8 cellular contexts compared by ENCODE assay signal in genomic region chr3:17151598-17152373, GRCh38.
A peak's percentile ranks its signal among the peaks of the same experiment; 100 is the strongest.
DNase-seq lines count a peak whose midpoint lies in the region; ATAC-seq and TF ChIP-seq lines count a peak whose summit lies in the region.

No MANE protein-coding gene starts in this region.

- H3K27ac Mint-ChIP-seq in effector memory CD8-positive, alpha-beta T cell: peak overlapping the region; percentile 92

- no peaks in the 10 kb centered on the region for H3K9me3 Mint-ChIP-seq in effector memory CD8-positive, alpha-beta T cell

- H3K27me3 ChIP-seq in uterus: no peaks in the 10 kb centered on the region

- H3K36me3 ChIP-seq in uterus: no peaks in the 10 kb centered on the region

- no peaks in the 10 kb centered on the region for H3K4me1 ChIP-seq in uterus

- no peak overlapping the region for H3K27ac ChIP-seq in uterus

- H3K4me3 Mint-ChIP-seq in effector memory CD8-positive, alpha-beta T cell: peak overlapping the region; percentile 71 to 75

- H3K9me3 ChIP-seq in uterus: peaks cover 0 to 7% of the 10 kb centered on the region in 2 donors

- H3K27me3 Mint-ChIP-seq in effector memory CD8-positive, alpha-beta T cell: no peaks in the 10 kb centered on the region

- no peak for TF ChIP-seq CTCF in uterus (IDR thresholded peaks at IDR 0.05)

- peak; percentile 98 for ATAC-seq in GM18909 (IDR thresholded peaks at IDR 0.05; ENCODE audit: poor library complexity, unreplicated experiment)
- peak; percentile 96 for ATAC-seq in HG03066 (IDR thresholded peaks at IDR 0.05; ENCODE audit: low read depth, unreplicated experiment)
- peak; percentile 87 for ATAC-seq in effector memory CD8-positive, alpha-beta T cell (replicated peaks)

- intact Hi-C loops in uterus (cut with DNase I; ENCODE audit: low total_unique reads): no loop called here

- H3K4me3 ChIP-seq in uterus: no peak overlapping the region

- DNase-seq in activated CD4-positive, CD25-positive, alpha-beta regulatory T cell treated with anti-CD3 and anti-CD28 coated beads, Interleukin-2, amount 50 U/mL, for 72 hours: peak; percentile 76
- DNase-seq in effector memory CD8-positive, alpha-beta T cell: peak; percentile 79 to 80 (median 79)
- DNase-seq in stimulated activated CD8-positive, alpha-beta memory T cell treated with anti-CD3 and anti-CD28 coated beads, Interleukin-7, amount 100 ng/mL, for 1 hour (ENCODE audit: low read depth in 2 of 2): peak; percentile 57 to 72
- DNase-seq in NCI-H748 (lab: John Stamatoyannopoulos, UW; ENCODE audit: unreplicated experiment) (no peak), uterus (no peak), LoVo (ENCODE audit: low spot score) (no peak)

- TF ChIP-seq POLR2A in uterus (IDR thresholded peaks at IDR 0.05): no peak

- H3K36me3 Mint-ChIP-seq in effector memory CD8-positive, alpha-beta T cell (ENCODE audit: insufficient read depth): peaks cover 17% of the 10 kb centered on the region

- H3K4me1 Mint-ChIP-seq in effector memory CD8-positive, alpha-beta T cell (ENCODE audit: low read depth in 2 of 2): peaks cover 30 to 55% of the 10 kb centered on the region in 2 donors

Comparison
In these comparisons a context has a peak if more than half of its experiments do, and no peak if none do; other contexts are left out.
1. DNase-seq: peak in activated CD4-positive, CD25-positive, alpha-beta regulatory T cell treated with anti-CD3 and anti-CD28 coated beads, Interleukin-2, amount 50 U/mL, for 72 hours (single experiment), effector memory CD8-positive, alpha-beta T cell (3 of 3) and stimulated activated CD8-positive, alpha-beta memory T cell treated with anti-CD3 and anti-CD28 coated beads, Interleukin-7, amount 100 ng/mL, for 1 hour (2 of 2); none in NCI-H748 (single experiment), uterus (0 of 2) and LoVo (single experiment).
2. Peak in every context shown above with its lines, with median percentiles within 50 percentile points of each other: ATAC-seq.